ENCODE assay signal across 1 cellular context in the genomic region with DNA sequence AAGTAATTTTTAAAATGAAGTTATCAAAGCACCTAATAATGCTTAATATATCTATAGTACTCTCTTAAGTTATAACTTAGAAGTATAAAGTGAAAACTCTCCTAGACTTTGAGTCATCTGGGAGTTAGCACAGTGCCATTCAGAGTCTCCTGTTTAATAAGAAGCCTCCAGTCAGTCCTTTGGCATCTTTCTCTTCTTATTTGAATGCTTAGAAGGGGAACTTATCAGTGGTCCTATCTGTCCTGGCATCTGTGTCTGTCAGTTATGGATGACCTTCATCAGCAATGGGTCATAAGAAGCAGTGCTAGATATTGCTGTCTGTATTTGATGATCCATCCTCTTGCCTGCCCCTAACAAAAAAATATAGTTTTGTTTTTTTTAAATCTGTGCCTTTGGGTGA.
TF ChIP-seq lines count a peak whose summit lies in the region.

No MANE protein-coding gene starts in this region.

TF ChIP-seq in SK-N-SH, 30 proteins besides CTCF, POLR2A, EP300 and RAD21 (continued from another document):
- TF ChIP-seq FOSL2 (IDR thresholded peaks at IDR 0.05; ENCODE audit: borderline replicate concordance, low read depth) (no peak; the same call in 1 of the 2 replicates), MEF2A (IDR thresholded peaks at IDR 0.05; ENCODE audit: borderline replicate concordance, low read depth) (no peak), GABPA (IDR thresholded peaks at IDR 0.05; ENCODE audit: low read depth) (no peak)
TF ChIP-seq in SK-N-SH: peak in this region for 5.
